8 cellular contexts compared by ENCODE assay signal in genomic region chr12:43444940-43445564, GRCh38.
A peak's percentile ranks its signal among the peaks of the same experiment; 100 is the strongest.
DNase-seq lines count a peak whose midpoint lies in the region; ATAC-seq and TF ChIP-seq lines count a peak whose summit lies in the region.

No MANE protein-coding gene starts in this region.

- H3K36me3 ChIP-seq in DOHH2 (ENCODE audit: control insufficient read depth, low read length) (no peaks in the 10 kb centered on the region), liver (ENCODE audit: control insufficient read depth in 4 of 4, insufficient read depth in 3 of 4, low read depth in 1 of 4, low read length in 3 of 4) (no peaks in the 10 kb centered on the region)

- no peaks in the 10 kb centered on the region for H3K4me1 ChIP-seq in DOHH2 (ENCODE audit: control insufficient read depth, low read length)
- no peaks in the 10 kb centered on the region for H3K4me1 ChIP-seq in liver (ENCODE audit: control insufficient read depth in 4 of 4, insufficient read depth in 4 of 4, low read length in 3 of 4)

- H3K9me3 ChIP-seq in DOHH2 (ENCODE audit: control insufficient read depth, insufficient read depth, low read length) (no peaks in the 10 kb centered on the region), liver (ENCODE audit: control insufficient read depth in 4 of 4, low read length in 3 of 4) (no peaks in the 10 kb centered on the region)

- peak; percentile 85 for ATAC-seq in GM19468 (IDR thresholded peaks at IDR 0.05; ENCODE audit: extremely low read depth, unreplicated experiment)
- ATAC-seq in T-cell (replicated peaks in 1 of 4): no peak
- no peak for ATAC-seq in HG03139 (IDR thresholded peaks at IDR 0.05; ENCODE audit: unreplicated experiment)

- no peaks in the 10 kb centered on the region for H3K4me1 Mint-ChIP-seq in T-cell

- peaks cover 2% of the 10 kb centered on the region; the same call in 1 of the 2 replicates for H3K27me3 ChIP-seq in DOHH2 (ENCODE audit: control insufficient read depth, low read length)
- no peaks in the 10 kb centered on the region for H3K27me3 ChIP-seq in liver (ENCODE audit: control insufficient read depth in 4 of 4, insufficient read depth in 4 of 4, low read length in 3 of 4)

- H4K20me1 ChIP-seq in DOHH2 (ENCODE audit: control insufficient read depth, insufficient read depth, low read depth, low read length): no peaks in the 10 kb centered on the region

- no peak overlapping the region for H3K4me2 ChIP-seq in DOHH2 (ENCODE audit: low read length)

- DNase-seq in LHCN-M2 (ENCODE audit: low read depth) (peak; percentile 53), T-cell (peak in 28 of 34 experiments; percentile 3 to 46 (median 22)), cardiac fibroblast (ENCODE audit: low read depth in 2 of 2) (peak; percentile 77 to 78)
- DNase-seq in stimulated activated CD8-positive, alpha-beta memory T cell treated with anti-CD3 and anti-CD28 coated beads, Interleukin-4, amount 100 ng/mL, for 48 hours: peak; percentile 77

- 43% methylated on average over 3 of the region's 3 CpGs for WGBS in liver

- H3K27ac ChIP-seq in DOHH2 (ENCODE audit: low read depth, low read length) (no peak overlapping the region), liver (ENCODE audit: low read depth in 1 of 2, low read length in 2 of 2) (no peak overlapping the region)

- TF ChIP-seq CTCF in DOHH2 (IDR thresholded peaks at IDR 0.05; ENCODE audit: low read depth, low read length, poor library complexity, severe bottlenecking): peak; percentile 68
- peak; percentile 81 for TF ChIP-seq CTCF in cardiac fibroblast (IDR thresholded peaks at IDR 0.05; ENCODE audit: low read depth, low read length)
- peak; percentile 54 for TF ChIP-seq CTCF in liver (IDR thresholded peaks at IDR 0.05; ENCODE audit: low read depth, low read length, missing input control)

- no peaks in the 10 kb centered on the region for H3K36me3 Mint-ChIP-seq in T-cell

- peak; percentile 60 to 73 for TF ChIP-seq RAD21 in liver (IDR thresholded peaks at IDR 0.05)

- peaks cover 0 to 9% of the 10 kb centered on the region in 2 donors for H3K27me3 Mint-ChIP-seq in T-cell

- H3K79me2 ChIP-seq in DOHH2 (ENCODE audit: control insufficient read depth, low read length): no peaks in the 10 kb centered on the region

- no peaks in the 10 kb centered on the region for H3K9me2 ChIP-seq in DOHH2 (replicated peaks; ENCODE audit: control insufficient read depth, low read length)

- POLR2A ChIA-PET in T-cell (lab: Charles Lee): no interaction called here

- no peaks in the 10 kb centered on the region for H3K9me3 Mint-ChIP-seq in T-cell

- H3K4me3 ChIP-seq in DOHH2 (ENCODE audit: low read length): no peak overlapping the region
- no peak overlapping the region for H3K4me3 ChIP-seq in cardiac fibroblast (replicated peaks in 1 of 2; ENCODE audit: low read depth in 2 of 2, low read length in 2 of 2)
- no peak overlapping the region for H3K4me3 ChIP-seq in liver (ENCODE audit: low read depth in 1 of 3, low read length in 3 of 3)

- no peak overlapping the region for H3K4me3 Mint-ChIP-seq in T-cell

- no peak overlapping the region for H3K27ac Mint-ChIP-seq in T-cell

- no peak overlapping the region for H3K9ac ChIP-seq in liver (ENCODE audit: low read depth in 1 of 2, low read length in 2 of 2)

- no peaks in the 10 kb centered on the region for H3F3A ChIP-seq in DOHH2 (ENCODE audit: control insufficient read depth, insufficient read depth)

- CTCF ChIA-PET in T-cell (lab: Charles Lee): interaction anchor here (0.6 to 3.1 kb wide), 7 partner anchors 14 to 438 kb away, joined by 3 to 17 read pairs (median 4); no protein-coding TSS in a partner anchor

TF ChIP-seq in liver, 16 proteins besides CTCF, POLR2A, EP300 and RAD21:
- TF ChIP-seq FOXA2 (IDR thresholded peaks at IDR 0.05) (no peak), SP1 (IDR thresholded peaks at IDR 0.05) (no peak), FOXA1 (IDR thresholded peaks at IDR 0.05) (no peak), MAX (IDR thresholded peaks at IDR 0.05) (no peak), JUND (IDR thresholded peaks at IDR 0.05) (no peak), HNF4G (IDR thresholded peaks at IDR 0.05) (no peak), ATF3 (IDR thresholded peaks at IDR 0.05) (no peak)
TF ChIP-seq in liver: peak in this region for 0.

Comparison
In these comparisons a context has a peak if more than half of its experiments do, and no peak if none do; other contexts are left out.
1. DNase-seq: peak in every context shown above with its lines; median percentile 78 in cardiac fibroblast; 77 in stimulated activated CD8-positive, alpha-beta memory T cell treated with anti-CD3 and anti-CD28 coated beads, Interleukin-4, amount 100 ng/mL, for 48 hours; 53 in LHCN-M2; 22 in T-cell.